In genomic region chr6:170178561-170179477, GRCh38 we compare ENCODE assay signal across 9 cellular contexts.
A peak's percentile ranks its signal among the peaks of the same experiment; 100 is the strongest.
DNase-seq lines count a peak whose midpoint lies in the region; ATAC-seq and TF ChIP-seq lines count a peak whose summit lies in the region.
"Had no signal": no experiment of that assay in that cellular context is flagged by ENCODE, and none has a peak within 500 bp of the region (broad histone marks: within the 10 kb centered on the region; RNA-seq: fewer than 3 reads in every experiment).

No MANE protein-coding gene starts in this region.

- H3K27me3 ChIP-seq in skeletal muscle tissue (ENCODE audit: control insufficient read depth in 3 of 3, insufficient read depth in 3 of 3, low read length in 3 of 3) = peaks cover 4 to 10% (median 8%) of the 10 kb centered on the region in 3 donors

- no peak for ATAC-seq in GM19467 (IDR thresholded peaks at IDR 0.05; ENCODE audit: unreplicated experiment)

- TF ChIP-seq CTCF in HFF-Myc (IDR thresholded peaks at IDR 0.05; ENCODE audit: low read depth, low read length, missing control alignments) = no peak
- no peak for TF ChIP-seq CTCF in foreskin fibroblast (IDR thresholded peaks at IDR 0.05; ENCODE audit: low read depth, low read length)

- H3K9me3 ChIP-seq in skeletal muscle tissue (ENCODE audit: control insufficient read depth in 3 of 3, low read length in 3 of 3) = no peaks in the 10 kb centered on the region

- no peaks in the 10 kb centered on the region for H3K36me3 ChIP-seq in skeletal muscle tissue (ENCODE audit: control insufficient read depth in 3 of 3, insufficient read depth in 3 of 3, low read length in 3 of 3)

- H3K4me3 ChIP-seq in HFF-Myc (replicated peaks; ENCODE audit: low read depth, low read length) (no peak overlapping the region), foreskin fibroblast (ENCODE audit: low read depth in 1 of 2, low read length in 2 of 2) (no peak overlapping the region), skeletal muscle tissue (ENCODE audit: low read length in 3 of 3) (no peak overlapping the region)

- peaks cover 14 to 27% (median 19%) of the 10 kb centered on the region in 3 donors for H3K4me1 ChIP-seq in skeletal muscle tissue (ENCODE audit: control insufficient read depth in 3 of 3, insufficient read depth in 3 of 3, low read length in 3 of 3)

- peak; percentile 20 for DNase-seq in HFF-Myc (ENCODE audit: extremely low read depth, low read depth)
- DNase-seq in NCI-H748 treated with DMSO at 0.1 percent for 48 hours (lab: John Stamatoyannopoulos, UW) = peak; percentile 97
- peak; percentile 61 to 65 for DNase-seq in foreskin fibroblast
- DNase-seq in substantia nigra (lab: John Stamatoyannopoulos, UW) = no peak
- DNase-seq in putamen (ENCODE audit: low spot score) = no peak
- DNase-seq: activated T-cell treated with anti-CD3 and anti-CD28 coated beads, Interleukin-2, amount 50 U/mL, for 24 hours; MV-4-11 had no signal

- H3K9ac ChIP-seq in skeletal muscle tissue (ENCODE audit: low read depth in 1 of 3, low read length in 3 of 3) = peak overlapping the region in 1 of 3 donors; percentile 60

- H3K27ac ChIP-seq in skeletal muscle tissue (ENCODE audit: low read depth, low read length) (peak overlapping the region; percentile 44), substantia nigra (ENCODE audit: low read depth, low read length, poor library complexity, severe bottlenecking) (no peak overlapping the region)

Comparison
In these comparisons a context has a peak if more than half of its experiments do, and no peak if none do; other contexts are left out.
1. DNase-seq: peak in HFF-Myc (single experiment), NCI-H748 treated with DMSO at 0.1 percent for 48 hours (single experiment) and foreskin fibroblast (2 of 2); none in substantia nigra (0 of 49) and putamen (single experiment).